ENCODE assay signal across 18 cellular contexts in the genomic region with DNA sequence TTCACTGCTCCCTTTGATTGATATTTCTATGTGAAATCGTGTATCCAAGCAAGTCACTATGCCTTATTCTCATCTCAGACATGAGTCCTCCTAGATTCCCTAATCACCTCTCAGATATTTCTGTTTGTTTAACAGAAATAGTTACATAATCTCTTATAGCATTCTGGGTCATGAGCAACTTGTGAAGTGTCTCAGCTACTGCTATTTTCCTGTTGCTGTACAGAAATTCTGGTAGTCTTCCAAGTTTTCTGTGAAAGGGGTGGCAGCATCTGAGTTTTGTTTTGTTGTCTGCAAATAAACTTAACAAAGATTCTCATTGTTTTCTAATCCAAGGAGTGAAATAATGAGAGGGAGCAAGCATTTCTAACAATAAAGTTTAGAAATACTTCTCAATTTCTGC.
"Had no signal": no experiment of that assay in that cellular context is flagged by ENCODE, and none has a peak within 500 bp of the region (broad histone marks: within the 10 kb centered on the region; RNA-seq: fewer than 3 reads in every experiment).

No MANE protein-coding gene starts in this region.

- H3K4me1 Mint-ChIP-seq: activated CD4-positive, alpha-beta T cell treated with anti-CD3 and anti-CD28 coated beads for 36 hours; T-helper 17 cell had no signal

- H3K9me3 Mint-ChIP-seq: activated CD4-positive, alpha-beta memory T cell treated with anti-CD3 and anti-CD28 coated beads for 36 hours had no signal

- H3K4me3 Mint-ChIP-seq: activated CD4-positive, alpha-beta memory T cell treated with anti-CD3 and anti-CD28 coated beads for 36 hours; activated CD4-positive, alpha-beta T cell treated with anti-CD3 and anti-CD28 coated beads for 36 hours; activated naive CD8-positive, alpha-beta T cell; activated T-cell treated with anti-CD3 and anti-CD28 coated beads, Interleukin-2, amount 50 U/mL, for 72 hours; brain; natural killer cell treated with Interleukin-12 subunit alpha and Interleukin-12 subunit beta and Interleukin-15 and Interleukin-18, amount 100 ng/mL, for 72 hours; T-helper 17 cell had no signal

- ATAC-seq: activated CD4-positive, alpha-beta T cell treated with anti-CD3 and anti-CD28 coated beads for 36 hours; activated T-cell treated with anti-CD3 and anti-CD28 coated beads, Interleukin-2, amount 50 U/mL, for 72 hours; left lobe of liver; natural killer cell treated with Interleukin-12 subunit alpha and Interleukin-12 subunit beta and Interleukin-15 and Interleukin-18, amount 100 ng/mL, for 72 hours; right lobe of liver; T-helper 17 cell; upper lobe of right lung had no signal

- H3K36me3 Mint-ChIP-seq: activated CD4-positive, alpha-beta memory T cell treated with anti-CD3 and anti-CD28 coated beads for 36 hours; brain; natural killer cell treated with Interleukin-12 subunit alpha and Interleukin-12 subunit beta and Interleukin-15 and Interleukin-18, amount 100 ng/mL, for 72 hours had no signal

- DNase-seq: activated CD4-positive, alpha-beta memory T cell treated with anti-CD3 and anti-CD28 coated beads for 36 hours; activated CD4-positive, alpha-beta T cell treated with anti-CD3 and anti-CD28 coated beads for 36 hours; activated gamma-delta T cell; activated T-cell treated with anti-CD3 and anti-CD28 coated beads, Interleukin-2, amount 50 U/mL, for 72 hours; amniotic stem cell; dermis blood vessel endothelial cell; mammary epithelial cell; right lobe of liver; stomach; T-helper 17 cell; upper lobe of right lung had no signal

- H3K27me3 Mint-ChIP-seq: activated CD4-positive, alpha-beta memory T cell treated with anti-CD3 and anti-CD28 coated beads for 36 hours; brain; natural killer cell treated with Interleukin-12 subunit alpha and Interleukin-12 subunit beta and Interleukin-15 and Interleukin-18, amount 100 ng/mL, for 72 hours; progenitor cell of endocrine pancreas; T-helper 17 cell had no signal

- H3K27ac Mint-ChIP-seq: activated CD4-positive, alpha-beta memory T cell treated with anti-CD3 and anti-CD28 coated beads for 36 hours; activated CD4-positive, alpha-beta T cell treated with anti-CD3 and anti-CD28 coated beads for 36 hours; activated naive CD8-positive, alpha-beta T cell; activated T-cell treated with anti-CD3 and anti-CD28 coated beads, Interleukin-2, amount 50 U/mL, for 72 hours; brain; natural killer cell treated with Interleukin-12 subunit alpha and Interleukin-12 subunit beta and Interleukin-15 and Interleukin-18, amount 100 ng/mL, for 72 hours; progenitor cell of endocrine pancreas; T-helper 17 cell had no signal

- H3K27ac ChIP-seq: hepatocyte, right lobe of liver, stomach, thoracic aorta, upper lobe of right lung had no signal
